In genomic region chr12:49483621-49484020, GRCh38 we compare ENCODE assay signal across 28 cellular contexts. TPM values are rescaled to one million over a fixed set of nuclear protein-coding genes. Genes with fewer than 3 reads are reported as not detected.
A peak's percentile ranks its signal among the peaks of the same experiment; 100 is the strongest.
DNase-seq lines count a peak whose midpoint lies in the region; ATAC-seq and TF ChIP-seq lines count a peak whose summit lies in the region.
"Had no signal": no experiment of that assay in that cellular context is flagged by ENCODE, and none has a peak within 500 bp of the region (broad histone marks: within the 10 kb centered on the region; RNA-seq: fewer than 3 reads in every experiment).

No MANE protein-coding gene starts in this region.

- H3K27me3 Mint-ChIP-seq in WTC11 (ENCODE audit: low read depth): no peaks in the 10 kb centered on the region
- H3K27me3 Mint-ChIP-seq: central memory CD8-positive, alpha-beta T cell; dendritic cell treated with granulocyte-macrophage colony-stimulating factor and Interleukin-4, amounts not matched to agents 40 ng/mL and 50 ng/mL, for 4 days; naive thymus-derived CD4-positive, alpha-beta T cell; stimulated activated naive B cell treated with anti-CD40 and anti-IgM and Interleukin-4, amounts not matched to agents 10 μg/mL and 1 μg/mL and 100 μg/mL, for 72 hours; type B pancreatic cell had no signal

- no peaks in the 10 kb centered on the region for H3K9me3 ChIP-seq in smooth muscle cell (replicated peaks; ENCODE audit: low read depth)
- H3K9me3 ChIP-seq: ascending aorta; BLaER1 treated with 17β-estradiol and CSF1 and Interleukin-3, amounts not matched to agents 10 nM and 100 nM; left ventricle myocardium inferior had no signal

- H3K36me3 ChIP-seq in smooth muscle cell (ENCODE audit: low read depth): no peaks in the 10 kb centered on the region

- peak overlapping the region; percentile 77 for H3K27ac ChIP-seq in epithelial cell of prostate
- H3K27ac ChIP-seq in smooth muscle cell (ENCODE audit: low read depth): peak overlapping the region; percentile 44
- H3K27ac ChIP-seq: ascending aorta; BLaER1 treated with 17β-estradiol and CSF1 and Interleukin-3, amounts not matched to agents 10 nM and 100 nM; left ventricle myocardium inferior had no signal

- no peak overlapping the region for H2AFZ ChIP-seq in smooth muscle cell (ENCODE audit: low read depth)

- H3K4me3 Mint-ChIP-seq in WTC11: peak overlapping the region; percentile 29; the same call in 1 of the 2 replicates
- H3K4me3 Mint-ChIP-seq: central memory CD8-positive, alpha-beta T cell; dendritic cell treated with granulocyte-macrophage colony-stimulating factor and Interleukin-4, amounts not matched to agents 40 ng/mL and 50 ng/mL, for 4 days; naive thymus-derived CD4-positive, alpha-beta T cell; stimulated activated naive B cell treated with anti-CD40 and anti-IgM and Interleukin-4, amounts not matched to agents 10 μg/mL and 1 μg/mL and 100 μg/mL, for 72 hours; type B pancreatic cell had no signal

- no peaks in the 10 kb centered on the region for H3K9me3 Mint-ChIP-seq in WTC11
- H3K9me3 Mint-ChIP-seq: central memory CD8-positive, alpha-beta T cell; dendritic cell treated with granulocyte-macrophage colony-stimulating factor and Interleukin-4, amounts not matched to agents 40 ng/mL and 50 ng/mL, for 4 days; naive thymus-derived CD4-positive, alpha-beta T cell; stimulated activated naive B cell treated with anti-CD40 and anti-IgM and Interleukin-4, amounts not matched to agents 10 μg/mL and 1 μg/mL and 100 μg/mL, for 72 hours; type B pancreatic cell had no signal

- WGBS in smooth muscle cell (ENCODE audit: low lambda C conversion rate): 32% methylated on average over 1 of the region's 1 CpG

- peaks cover 5% of the 10 kb centered on the region for H3K4me1 ChIP-seq in smooth muscle cell (ENCODE audit: low read depth)
- H3K4me1 ChIP-seq: ascending aorta had no signal

- no peaks in the 10 kb centered on the region for H3F3A ChIP-seq in smooth muscle cell (ENCODE audit: low read depth)

- H3K27ac Mint-ChIP-seq in WTC11: peak overlapping the region; percentile 81
- H3K27ac Mint-ChIP-seq: naive thymus-derived CD4-positive, alpha-beta T cell; stimulated activated naive B cell treated with anti-CD40 and anti-IgM and Interleukin-4, amounts not matched to agents 10 μg/mL and 1 μg/mL and 100 μg/mL, for 72 hours; type B pancreatic cell had no signal

- H3K9ac ChIP-seq in smooth muscle cell (ENCODE audit: low read depth): no peak overlapping the region
- H3K9ac ChIP-seq: BLaER1 treated with 17β-estradiol and CSF1 and Interleukin-3, amounts not matched to agents 10 nM and 100 nM had no signal

- peaks cover 35% of the 10 kb centered on the region for H4K20me1 ChIP-seq in smooth muscle cell (ENCODE audit: low read depth)

- peaks cover 51% of the 10 kb centered on the region for H3K4me1 Mint-ChIP-seq in WTC11
- H3K4me1 Mint-ChIP-seq: central memory CD8-positive, alpha-beta T cell had no signal

- POLR2A ChIA-PET in WTC11 (lab: Charles Lee): interaction anchor here (0.6 kb wide), 1 partner anchor 1807 kb away, joined by 3 read pairs; no protein-coding TSS in a partner anchor

- CTCF ChIA-PET in WTC11 (lab: Charles Lee): interaction anchor here (0.6 to 2.6 kb wide), 11 partner anchors 13 to 258 kb away, joined by 3 to 15 read pairs (median 6); partner anchors contain the start of genes DNAJC22 and TMBIM6

- H3K36me3 Mint-ChIP-seq in WTC11: peaks cover 3% of the 10 kb centered on the region; the same call in 1 of the 2 replicates
- H3K36me3 Mint-ChIP-seq: type B pancreatic cell had no signal

- no peaks in the 10 kb centered on the region for H3K79me2 ChIP-seq in smooth muscle cell (ENCODE audit: low read depth)

- H3K27me3 ChIP-seq in smooth muscle cell (ENCODE audit: low read depth): no peaks in the 10 kb centered on the region
- H3K27me3 ChIP-seq: ascending aorta; BLaER1 treated with 17β-estradiol and CSF1 and Interleukin-3, amounts not matched to agents 10 nM and 100 nM had no signal

- DNase-seq in NCI-H226 (peak; percentile 76), WTC11 (ENCODE audit: low spot score) (no peak), epithelial cell of prostate (ENCODE audit: low read depth, low spot score) (no peak), smooth muscle cell (lab: John Stamatoyannopoulos, UW; ENCODE audit: unreplicated experiment) (no peak)
- DNase-seq in stimulated activated CD4-positive, alpha-beta T cell treated with anti-CD3 and anti-CD28 coated beads, Interleukin-4, amount 100 ng/mL, for 1 hour: no peak
- DNase-seq: activated CD4-positive, CD25-positive, alpha-beta regulatory T cell; activated gamma-delta T cell treated with Interleukin-2 at 50 U/mL for 16 hours; activated T-cell treated with anti-CD3 and anti-CD28 coated beads, Interleukin-2, amount 50 U/mL, for 48 hours; KG1; left ventricle myocardium inferior; midbrain; naive thymus-derived CD4-positive, alpha-beta T cell; NCI-H1105; NCI-H187; NCI-H2171; NCI-H510A; RPMI8226; stimulated activated CD4-positive, alpha-beta T cell treated with anti-CD3 and anti-CD28 coated beads, Interleukin-15, amount 100 ng/mL, for 24 hours; stimulated activated naive B cell treated with anti-CD40 and anti-IgM and Interleukin-4, amounts not matched to agents 10 μg/mL and 1 μg/mL and 100 μg/mL, for 72 hours; substantia nigra had no signal

- no peak overlapping the region for H3K4me3 ChIP-seq in smooth muscle cell
- H3K4me3 ChIP-seq: ascending aorta; BLaER1 treated with 17β-estradiol and CSF1 and Interleukin-3, amounts not matched to agents 10 nM and 100 nM; left ventricle myocardium inferior had no signal

- ATAC-seq in WTC11 (no peak), HG03460 (IDR thresholded peaks at IDR 0.05; ENCODE audit: unreplicated experiment) (no peak), HG02759 (IDR thresholded peaks at IDR 0.05; ENCODE audit: unreplicated experiment) (no peak)
- ATAC-seq: naive thymus-derived CD4-positive, alpha-beta T cell; stimulated activated naive B cell treated with anti-CD40 and anti-IgM and Interleukin-4, amounts not matched to agents 10 μg/mL and 1 μg/mL and 100 μg/mL, for 72 hours had no signal

- H3K4me2 ChIP-seq in smooth muscle cell: no peak overlapping the region
- H3K4me2 ChIP-seq: BLaER1 treated with 17β-estradiol and CSF1 and Interleukin-3, amounts not matched to agents 10 nM and 100 nM had no signal

- TF ChIP-seq CTCF in WTC11 (IDR thresholded peaks at IDR 0.05) (no peak), smooth muscle cell (IDR thresholded peaks at IDR 0.05; ENCODE audit: borderline replicate concordance, insufficient read depth, poor library complexity, severe bottlenecking) (no peak)

TF ChIP-seq in WTC11, 78 proteins besides CTCF, POLR2A, EP300 and RAD21 (continues in another document):
- no peak for TF ChIP-seq ZNF317 (CRISPR knock-in tag; IDR thresholded peaks at IDR 0.05; ENCODE audit: borderline replicate concordance, low read depth)
- TF ChIP-seq, protein P1, sequence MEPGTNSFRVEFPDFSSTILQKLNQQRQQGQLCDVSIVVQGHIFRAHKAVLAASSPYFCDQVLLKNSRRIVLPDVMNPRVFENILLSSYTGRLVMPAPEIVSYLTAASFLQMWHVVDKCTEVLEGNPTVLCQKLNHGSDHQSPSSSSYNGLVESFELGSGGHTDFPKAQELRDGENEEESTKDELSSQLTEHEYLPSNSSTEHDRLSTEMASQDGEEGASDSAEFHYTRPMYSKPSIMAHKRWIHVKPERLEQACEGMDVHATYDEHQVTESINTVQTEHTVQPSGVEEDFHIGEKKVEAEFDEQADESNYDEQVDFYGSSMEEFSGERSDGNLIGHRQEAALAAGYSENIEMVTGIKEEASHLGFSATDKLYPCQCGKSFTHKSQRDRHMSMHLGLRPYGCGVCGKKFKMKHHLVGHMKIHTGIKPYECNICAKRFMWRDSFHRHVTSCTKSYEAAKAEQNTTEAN (CRISPR knock-in tag; IDR thresholded peaks at IDR 0.05): no peak
- no peak for TF ChIP-seq ZNF425 (CRISPR knock-in tag; conservative IDR thresholded peaks at IDR 0.05)
- TF ChIP-seq, protein P2, sequence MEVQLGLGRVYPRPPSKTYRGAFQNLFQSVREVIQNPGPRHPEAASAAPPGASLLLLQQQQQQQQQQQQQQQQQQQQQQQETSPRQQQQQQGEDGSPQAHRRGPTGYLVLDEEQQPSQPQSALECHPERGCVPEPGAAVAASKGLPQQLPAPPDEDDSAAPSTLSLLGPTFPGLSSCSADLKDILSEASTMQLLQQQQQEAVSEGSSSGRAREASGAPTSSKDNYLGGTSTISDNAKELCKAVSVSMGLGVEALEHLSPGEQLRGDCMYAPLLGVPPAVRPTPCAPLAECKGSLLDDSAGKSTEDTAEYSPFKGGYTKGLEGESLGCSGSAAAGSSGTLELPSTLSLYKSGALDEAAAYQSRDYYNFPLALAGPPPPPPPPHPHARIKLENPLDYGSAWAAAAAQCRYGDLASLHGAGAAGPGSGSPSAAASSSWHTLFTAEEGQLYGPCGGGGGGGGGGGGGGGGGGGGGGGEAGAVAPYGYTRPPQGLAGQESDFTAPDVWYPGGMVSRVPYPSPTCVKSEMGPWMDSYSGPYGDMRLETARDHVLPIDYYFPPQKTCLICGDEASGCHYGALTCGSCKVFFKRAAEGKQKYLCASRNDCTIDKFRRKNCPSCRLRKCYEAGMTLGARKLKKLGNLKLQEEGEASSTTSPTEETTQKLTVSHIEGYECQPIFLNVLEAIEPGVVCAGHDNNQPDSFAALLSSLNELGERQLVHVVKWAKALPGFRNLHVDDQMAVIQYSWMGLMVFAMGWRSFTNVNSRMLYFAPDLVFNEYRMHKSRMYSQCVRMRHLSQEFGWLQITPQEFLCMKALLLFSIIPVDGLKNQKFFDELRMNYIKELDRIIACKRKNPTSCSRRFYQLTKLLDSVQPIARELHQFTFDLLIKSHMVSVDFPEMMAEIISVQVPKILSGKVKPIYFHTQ (CRISPR knock-in tag; IDR thresholded peaks at IDR 0.05): no peak
- TF ChIP-seq SMAD4 (CRISPR knock-in tag; IDR thresholded peaks at IDR 0.05): no peak
- TF ChIP-seq ESRRA (CRISPR knock-in tag; IDR thresholded peaks at IDR 0.05; ENCODE audit: borderline replicate concordance): no peak
- no peak for TF ChIP-seq TP53 (CRISPR knock-in tag; IDR thresholded peaks at IDR 0.05)

RNA-seq across cellular contexts. Expression of gene KCNH3, which starts 55.2 kb away (rescaled TPM):
- total RNA-seq in WTC11 (2021): 0.27 to 0.44 TPM (median 0.44 TPM) in 3 replicates
- total RNA-seq in smooth muscle cell: 0.09 and 0.40 TPM in 2 replicates
- 0.19 and 0.94 TPM in 2 replicates for polyA plus RNA-seq in smooth muscle cell
- total RNA-seq: ascending aorta, MCF 10A had no signal
